Comparison of ENCODE assay signal across 7 cellular contexts in the genomic region with DNA sequence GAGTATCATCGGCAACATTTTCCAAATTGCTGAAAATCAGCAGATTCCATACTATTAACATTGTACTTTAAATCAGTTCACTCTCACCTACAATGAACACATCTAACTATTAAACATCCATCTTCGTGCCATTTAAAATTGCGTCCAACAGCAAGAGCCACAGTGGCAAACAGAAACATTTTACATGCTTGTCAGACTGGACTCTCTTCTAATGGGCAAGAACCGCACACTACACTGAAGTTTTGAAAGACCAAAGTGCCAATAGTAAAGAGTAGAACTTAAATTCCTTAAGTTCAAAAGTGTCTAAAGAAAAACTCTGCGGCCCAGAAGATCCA. TPM values are rescaled to one million over a fixed set of nuclear protein-coding genes. Genes with fewer than 3 reads are reported as not detected.
DNase-seq lines count a peak whose midpoint lies in the region; ATAC-seq and TF ChIP-seq lines count a peak whose summit lies in the region.

No MANE protein-coding gene starts in this region.

- H3K27me3 ChIP-seq in HL-60 (ENCODE audit: insufficient read depth, poor library complexity, severe bottlenecking): no peaks in the 10 kb centered on the region

- H3K4me1 Mint-ChIP-seq in activated naive CD8-positive, alpha-beta T cell (ENCODE audit: low read depth): peaks cover 47% of the 10 kb centered on the region
- peaks cover 58 to 64% of the 10 kb centered on the region in 2 donors for H3K4me1 Mint-ChIP-seq in immature natural killer cell
- H3K4me1 Mint-ChIP-seq in stimulated activated naive CD8-positive, alpha-beta T cell treated with anti-CD3 and anti-CD28 coated beads, Interleukin-15, amount 100 ng/mL, for 72 hours: peaks cover 62% of the 10 kb centered on the region

- no peaks in the 10 kb centered on the region for H3K9me3 Mint-ChIP-seq in activated naive CD8-positive, alpha-beta T cell (ENCODE audit: low read depth)
- no peaks in the 10 kb centered on the region for H3K9me3 Mint-ChIP-seq in immature natural killer cell
- no peaks in the 10 kb centered on the region for H3K9me3 Mint-ChIP-seq in stimulated activated naive CD8-positive, alpha-beta T cell treated with anti-CD3 and anti-CD28 coated beads, Interleukin-15, amount 100 ng/mL, for 72 hours

- no peaks in the 10 kb centered on the region for H3K27me3 Mint-ChIP-seq in activated naive CD8-positive, alpha-beta T cell
- H3K27me3 Mint-ChIP-seq in immature natural killer cell (ENCODE audit: low read depth in 3 of 3): peaks cover 4 to 20% (median 20%) of the 10 kb centered on the region in 3 donors
- H3K27me3 Mint-ChIP-seq in stimulated activated naive CD8-positive, alpha-beta T cell treated with anti-CD3 and anti-CD28 coated beads, Interleukin-15, amount 100 ng/mL, for 72 hours: no peaks in the 10 kb centered on the region

- peaks cover 42% of the 10 kb centered on the region for H3K36me3 Mint-ChIP-seq in activated naive CD8-positive, alpha-beta T cell
- H3K36me3 Mint-ChIP-seq in immature natural killer cell: peaks cover 27 to 56% (median 56%) of the 10 kb centered on the region in 3 donors

- no peak for TF ChIP-seq CTCF in HL-60 (IDR thresholded peaks at IDR 0.05; ENCODE audit: insufficient read depth, low read length)

- H3K27ac ChIP-seq in HL-60 (replicated peaks): peak overlapping the region; percentile 93

- ATAC-seq in stimulated activated naive CD8-positive, alpha-beta T cell treated with anti-CD3 and anti-CD28 coated beads, Interleukin-15, amount 100 ng/mL, for 72 hours: no peak
- ATAC-seq in HG03432 (IDR thresholded peaks at IDR 0.05; ENCODE audit: unreplicated experiment): no peak

- H3K4me3 ChIP-seq in HL-60 (replicated peaks; ENCODE audit: insufficient read depth, low read length): peak overlapping the region; percentile 76

- DNase-seq in HL-60 (ENCODE audit: low read depth in 1 of 2, low spot score in 1 of 2) (no peak), immature natural killer cell (no peak), EL (no peak), NCI-H1694 (lab: John Stamatoyannopoulos, UW) (no peak)
- no peak for DNase-seq in stimulated activated naive CD8-positive, alpha-beta T cell treated with anti-CD3 and anti-CD28 coated beads, Interleukin-15, amount 100 ng/mL, for 72 hours

- H3K27ac Mint-ChIP-seq in activated naive CD8-positive, alpha-beta T cell: peak overlapping the region; percentile 98
- peak overlapping the region; percentile 88 to 97 (median 90) for H3K27ac Mint-ChIP-seq in immature natural killer cell
- H3K27ac Mint-ChIP-seq in stimulated activated naive CD8-positive, alpha-beta T cell treated with anti-CD3 and anti-CD28 coated beads, Interleukin-15, amount 100 ng/mL, for 72 hours: peak overlapping the region; percentile 98 to 100

- peak overlapping the region; percentile 99 for H3K4me3 Mint-ChIP-seq in activated naive CD8-positive, alpha-beta T cell
- H3K4me3 Mint-ChIP-seq in immature natural killer cell: peak overlapping the region; percentile 93 to 99 (median 97)
- H3K4me3 Mint-ChIP-seq in stimulated activated naive CD8-positive, alpha-beta T cell treated with anti-CD3 and anti-CD28 coated beads, Interleukin-15, amount 100 ng/mL, for 72 hours: peak overlapping the region; percentile 83 to 91

RNA-seq across cellular contexts. Expression of a gene that starts 0.7 kb away (rescaled TPM):
- polyA plus RNA-seq in immature natural killer cell: 1,000 to 10,000 TPM in 2 of 3 donors, 100 to 1,000 TPM in 1; 767 to 2,522 (median 1,576) TPM

RNA-seq across cellular contexts. Expression of a gene that starts 11.9 kb away (rescaled TPM):
- polyA plus RNA-seq in immature natural killer cell: 100 to 1,000 TPM; 267 to 497 (median 308) TPM
